3 cellular contexts compared by ENCODE assay signal in the genomic region with DNA sequence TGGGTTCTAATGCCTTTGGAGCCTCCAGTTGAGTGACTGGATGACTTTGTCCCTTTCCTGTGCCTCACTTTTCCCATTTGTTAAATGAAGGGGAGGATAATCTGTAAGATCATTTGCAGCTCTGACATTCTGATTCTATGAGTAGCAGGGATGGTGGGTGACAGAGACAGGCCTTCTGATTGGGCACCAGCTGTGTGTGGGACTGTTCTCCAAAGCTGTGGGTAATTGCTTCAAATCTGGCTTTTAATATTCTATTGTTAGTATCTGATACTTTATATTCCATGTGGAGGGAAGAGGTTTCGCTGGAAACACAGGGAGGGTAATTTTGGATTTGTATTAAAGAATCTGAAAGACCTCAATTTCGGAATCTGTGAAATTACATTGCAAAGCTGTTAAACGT.
"Had no signal": no experiment of that assay in that cellular context is flagged by ENCODE, and none has a peak within 500 bp of the region (broad histone marks: within the 10 kb centered on the region; RNA-seq: fewer than 3 reads in every experiment).

No MANE protein-coding gene starts in this region.

- ATAC-seq: GM12878 had no signal

- DNase-seq: GDM1, GF-D8 had no signal
